29 cellular contexts compared by ENCODE assay signal in genomic region chr6:117266948-117267347, GRCh38. TPM values are rescaled to one million over a fixed set of nuclear protein-coding genes. Genes with fewer than 3 reads are reported as not detected.
"Had no signal": no experiment of that assay in that cellular context is flagged by ENCODE, and none has a peak within 500 bp of the region (broad histone marks: within the 10 kb centered on the region; RNA-seq: fewer than 3 reads in every experiment).

No MANE protein-coding gene starts in this region.

- H3K27ac ChIP-seq: cardiac muscle cell, hepatocyte, left ventricle myocardium inferior, parathyroid adenoma, sigmoid colon, tibial nerve, uterus had no signal

- H3K4me1 Mint-ChIP-seq: immature natural killer cell had no signal

- H3K4me3 Mint-ChIP-seq: activated naive CD4-positive, alpha-beta T cell treated with anti-CD3 and anti-CD28 coated beads for 36 hours; activated naive CD8-positive, alpha-beta T cell treated with anti-CD3 and anti-CD28 coated beads, Interleukin-2, amount 10 ng/mL, durations not matched to agents 7 days and 5 days; activated T-cell treated with anti-CD3 and anti-CD28 coated beads, Interleukin-2, amount 50 U/mL, for 4 hours had no signal

- DNase-seq: activated CD4-positive, alpha-beta T cell treated with anti-CD3 and anti-CD28 coated beads, Interleukin-2, amount 50 U/mL, for 4 hours; activated CD8-positive, alpha-beta memory T cell treated with anti-CD3 and anti-CD28 coated beads for 24 hours; activated CD8-positive, alpha-beta memory T cell treated with anti-CD3 and anti-CD28 coated beads, Interleukin-2, amount 50 U/mL, for 4 hours; activated effector memory CD4-positive, alpha-beta T cell treated with Interleukin-2 at 50 U/mL for 16 hours; activated naive CD4-positive, alpha-beta T cell treated with anti-CD3 and anti-CD28 coated beads for 36 hours; activated naive CD8-positive, alpha-beta T cell treated with anti-CD3 and anti-CD28 coated beads, Interleukin-2, amount 10 ng/mL, durations not matched to agents 7 days and 5 days; activated T-cell treated with anti-CD3 and anti-CD28 coated beads, Interleukin-2, amount 50 U/mL, for 4 hours; amniotic stem cell; cortex of kidney; endodermal cell; immature natural killer cell; left ventricle myocardium inferior; naive thymus-derived CD8-positive, alpha-beta T cell; nucleus accumbens; sigmoid colon; stimulated activated CD4-positive, alpha-beta T cell treated with anti-CD3 and anti-CD28 coated beads, Interleukin-4, amount 100 ng/mL, for 4 hours; substantia nigra; T-cell; uterus had no signal

- H3K36me3 ChIP-seq: cardiac muscle cell, left ventricle myocardium inferior, sigmoid colon, tibial nerve, uterus had no signal

- H3K36me3 Mint-ChIP-seq: activated naive CD8-positive, alpha-beta T cell treated with anti-CD3 and anti-CD28 coated beads, Interleukin-2, amount 10 ng/mL, durations not matched to agents 7 days and 5 days; immature natural killer cell; T-cell had no signal

- H3K9me3 ChIP-seq: left ventricle myocardium inferior, uterus had no signal

- ATAC-seq: activated T-cell treated with anti-CD3 and anti-CD28 coated beads, Interleukin-2, amount 50 U/mL, for 4 hours; naive thymus-derived CD8-positive, alpha-beta T cell; T-cell had no signal

- H3K4me3 ChIP-seq: cardiac muscle cell, hepatocyte had no signal

- H3K4me1 ChIP-seq: parathyroid adenoma had no signal

- H3K27ac Mint-ChIP-seq: activated naive CD4-positive, alpha-beta T cell treated with anti-CD3 and anti-CD28 coated beads for 36 hours; activated naive CD8-positive, alpha-beta T cell treated with anti-CD3 and anti-CD28 coated beads, Interleukin-2, amount 10 ng/mL, durations not matched to agents 7 days and 5 days; endodermal cell; immature natural killer cell; naive thymus-derived CD8-positive, alpha-beta T cell; stimulated activated naive CD8-positive, alpha-beta T cell treated with anti-CD3 and anti-CD28 coated beads, Interleukin-15, Interleukin-2, amounts not matched to agents 100 ng/mL and 50 ng/mL, for 24 hours; T-cell had no signal

- H3K9me3 Mint-ChIP-seq: activated naive CD4-positive, alpha-beta T cell treated with anti-CD3 and anti-CD28 coated beads for 36 hours; activated naive CD8-positive, alpha-beta T cell treated with anti-CD3 and anti-CD28 coated beads, Interleukin-2, amount 10 ng/mL, durations not matched to agents 7 days and 5 days; activated T-cell treated with anti-CD3 and anti-CD28 coated beads, Interleukin-2, amount 50 U/mL, for 4 hours; endodermal cell; T-cell had no signal

RNA-seq across cellular contexts. Expression of gene VGLL2, which starts 1.6 kb away (rescaled TPM):
- total RNA-seq: activated naive CD4-positive, alpha-beta T cell treated with anti-CD3 and anti-CD28 coated beads for 36 hours; activated naive CD8-positive, alpha-beta T cell treated with anti-CD3 and anti-CD28 coated beads, Interleukin-2, amount 10 ng/mL, durations not matched to agents 7 days and 5 days; activated T-cell treated with anti-CD3 and anti-CD28 coated beads, Interleukin-2, amount 50 U/mL, for 4 hours; cardiac muscle cell; cerebellum; epithelial cell of proximal tubule; fibroblast of lung; hepatocyte; kidney epithelial cell; lung microvascular endothelial cell; naive thymus-derived CD8-positive, alpha-beta T cell; sigmoid colon; T-cell; tibial nerve; uterus had no signal
- polyA plus RNA-seq: cardiac muscle cell; fibroblast of lung; hepatocyte; immature natural killer cell; naive thymus-derived CD8-positive, alpha-beta T cell; sigmoid colon had no signal
